8 cellular contexts compared by ENCODE assay signal in genomic region chr12:40106202-40106533, GRCh38. TPM values are rescaled to one million over a fixed set of nuclear protein-coding genes. Genes with fewer than 3 reads are reported as not detected.
DNase-seq lines count a peak whose midpoint lies in the region; ATAC-seq and TF ChIP-seq lines count a peak whose summit lies in the region.

No MANE protein-coding gene starts in this region.

- CTCF ChIA-PET in activated naive CD4-positive, alpha-beta T cell treated with anti-CD3 and anti-CD28 coated beads for 36 hours (lab: Charles Lee) = interaction anchor here (1.3 to 7.9 kb wide), 4 partner anchors 11 to 96 kb away, joined by 3 to 80 read pairs (median 26); no protein-coding TSS in a partner anchor

- no peak overlapping the region for H3K9ac ChIP-seq in liver (ENCODE audit: low read depth in 1 of 2, low read length in 2 of 2)

- H3K4me3 ChIP-seq in ascending aorta = peak overlapping the region; percentile 91 to 96
- H3K4me3 ChIP-seq in liver (ENCODE audit: low read depth in 1 of 3, low read length in 3 of 3) = peak overlapping the region; percentile 59 to 99 (median 63)
- peak overlapping the region; percentile 81 for H3K4me3 ChIP-seq in upper lobe of right lung

- H3K4me1 ChIP-seq in ascending aorta (peaks cover 0 to 10% of the 10 kb centered on the region in 2 donors), liver (ENCODE audit: control insufficient read depth in 4 of 4, insufficient read depth in 4 of 4, low read length in 3 of 4) (peaks cover 9 to 30% (median 24%) of the 10 kb centered on the region in 4 donors), upper lobe of right lung (peaks cover 8% of the 10 kb centered on the region)

- H3K36me3 Mint-ChIP-seq in activated naive CD4-positive, alpha-beta T cell treated with anti-CD3 and anti-CD28 coated beads for 36 hours (ENCODE audit: low read depth) = no peaks in the 10 kb centered on the region

- peak overlapping the region; percentile 86 to 90 for H3K27ac ChIP-seq in ascending aorta
- H3K27ac ChIP-seq in liver (ENCODE audit: low read depth in 1 of 2, low read length in 2 of 2) = peak overlapping the region in 1 of 2 donors; percentile 47
- no peak overlapping the region for H3K27ac ChIP-seq in upper lobe of right lung

- no peaks in the 10 kb centered on the region for H3K9me3 Mint-ChIP-seq in activated naive CD4-positive, alpha-beta T cell treated with anti-CD3 and anti-CD28 coated beads for 36 hours

- no peak for ATAC-seq in upper lobe of right lung

- H3K36me3 ChIP-seq in ascending aorta (no peaks in the 10 kb centered on the region), liver (ENCODE audit: control insufficient read depth in 4 of 4, insufficient read depth in 3 of 4, low read depth in 1 of 4, low read length in 3 of 4) (no peaks in the 10 kb centered on the region), upper lobe of right lung (no peaks in the 10 kb centered on the region)

- TF ChIP-seq CTCF in ascending aorta (IDR thresholded peaks at IDR 0.05) = no peak
- TF ChIP-seq CTCF in liver (IDR thresholded peaks at IDR 0.05; ENCODE audit: low read depth, low read length, missing input control) = no peak
- no peak for TF ChIP-seq CTCF in upper lobe of right lung (IDR thresholded peaks at IDR 0.05)

- no peak for TF ChIP-seq RAD21 in liver (IDR thresholded peaks at IDR 0.05)

- 19% methylated on average over 9 of the region's 9 CpGs for WGBS in liver

- H3K27me3 Mint-ChIP-seq in activated naive CD4-positive, alpha-beta T cell treated with anti-CD3 and anti-CD28 coated beads for 36 hours (ENCODE audit: low read depth) = no peaks in the 10 kb centered on the region

- H3K4me3 Mint-ChIP-seq in activated naive CD4-positive, alpha-beta T cell treated with anti-CD3 and anti-CD28 coated beads for 36 hours = peak overlapping the region; percentile 76

- no peak for DNase-seq in activated naive CD4-positive, alpha-beta T cell treated with anti-CD3 and anti-CD28 coated beads for 36 hours
- DNase-seq in activated naive CD4-positive, alpha-beta T cell treated with Interleukin-2 at 50 U/mL for 16 hours = no peak
- DNase-seq in ascending aorta (ENCODE audit: low spot score in 2 of 2) (no peak), upper lobe of right lung (no peak), islet precursor cell (no peak), posterior cingulate gyrus (no peak)
- DNase-seq in stimulated activated CD4-positive, alpha-beta T cell treated with anti-CD3 and anti-CD28 coated beads, Interleukin-4, amount 100 ng/mL, for 24 hours = no peak

- H3K27me3 ChIP-seq in ascending aorta (no peaks in the 10 kb centered on the region), liver (ENCODE audit: control insufficient read depth in 4 of 4, insufficient read depth in 4 of 4, low read length in 3 of 4) (no peaks in the 10 kb centered on the region), upper lobe of right lung (no peaks in the 10 kb centered on the region)

- H3K4me1 Mint-ChIP-seq in activated naive CD4-positive, alpha-beta T cell treated with anti-CD3 and anti-CD28 coated beads for 36 hours (ENCODE audit: low read depth) = peaks cover 37% of the 10 kb centered on the region

- intact Hi-C loops in activated naive CD4-positive, alpha-beta T cell treated with anti-CD3 and anti-CD28 coated beads for 36 hours (cut with micrococcal nuclease) = loop anchor here (1.0 to 5.0 kb wide), 7 partner anchors 31 to 1969 kb away; partner anchors contain the start of gene KIF21A
- intact Hi-C loops in ascending aorta (cut with DNase I) (loop anchor here (1.0 to 5.0 kb wide), 4 partner anchors 39 to 664 kb away; partner anchors contain the start of gene KIF21A), upper lobe of right lung (cut with DNase I) (loop anchor here (10.0 kb wide), 1 partner anchor 91 kb away; no protein-coding TSS in a partner anchor), posterior cingulate gyrus (cut with DNase I) (no loop called here)

- H3K9me3 ChIP-seq in ascending aorta = no peaks in the 10 kb centered on the region
- H3K9me3 ChIP-seq in liver (ENCODE audit: control insufficient read depth in 4 of 4, low read length in 3 of 4) = no peaks in the 10 kb centered on the region
- no peaks in the 10 kb centered on the region for H3K9me3 ChIP-seq in upper lobe of right lung

- H3K27ac Mint-ChIP-seq in activated naive CD4-positive, alpha-beta T cell treated with anti-CD3 and anti-CD28 coated beads for 36 hours = no peak overlapping the region

TF ChIP-seq in liver, 16 proteins besides CTCF, POLR2A, EP300 and RAD21:
- no peak for TF ChIP-seq FOXA2 (IDR thresholded peaks at IDR 0.05)
- peak; percentile 42 for TF ChIP-seq NR2F2 (IDR thresholded peaks at IDR 0.05)

RNA-seq across cellular contexts. Expression of gene SLC2A13, which starts 0.3 kb away (rescaled TPM):
- total RNA-seq in activated naive CD4-positive, alpha-beta T cell treated with anti-CD3 and anti-CD28 coated beads for 36 hours = 1 to 10 TPM; 2.0 to 2.1 TPM
- total RNA-seq in ascending aorta (23.5 TPM), liver (10 to 100 TPM in 1 of 2 donors, 1 to 10 TPM in 1; 6.7 to 20.2 TPM), upper lobe of right lung (11.3 TPM)
- polyA plus RNA-seq in liver = 1 to 10 TPM; 1.9 to 7.1 TPM
